In genomic region chr12:3634348-3634747, GRCh38 we compare ENCODE assay signal across 16 cellular contexts.
"Had no signal": no experiment of that assay in that cellular context is flagged by ENCODE, and none has a peak within 500 bp of the region (broad histone marks: within the 10 kb centered on the region; RNA-seq: fewer than 3 reads in every experiment).

No MANE protein-coding gene starts in this region.

- H3K4me3 Mint-ChIP-seq: dendritic cell treated with granulocyte-macrophage colony-stimulating factor and Interleukin-4, amounts not matched to agents 40 ng/mL and 50 ng/mL, for 4 days; effector memory CD8-positive, alpha-beta T cell; naive thymus-derived CD4-positive, alpha-beta T cell; stimulated activated memory B cell treated with anti-CD40 and anti-IgM and Interleukin-4, amounts not matched to agents 10 μg/mL and 1 μg/mL and 100 μg/mL, for 72 hours; stimulated activated naive CD8-positive, alpha-beta T cell treated with anti-CD3 and anti-CD28 coated beads, Interleukin-15, Interleukin-2, amounts not matched to agents 100 ng/mL and 50 ng/mL, for 24 hours had no signal

- H3K36me3 ChIP-seq: esophagus squamous epithelium, uterus had no signal

- H3K27ac Mint-ChIP-seq: dendritic cell treated with granulocyte-macrophage colony-stimulating factor and Interleukin-4, amounts not matched to agents 40 ng/mL and 50 ng/mL, for 4 days; effector memory CD8-positive, alpha-beta T cell; stimulated activated memory B cell treated with anti-CD40 and anti-IgM and Interleukin-4, amounts not matched to agents 10 μg/mL and 1 μg/mL and 100 μg/mL, for 72 hours; stimulated activated naive CD8-positive, alpha-beta T cell treated with anti-CD3 and anti-CD28 coated beads, Interleukin-15, Interleukin-2, amounts not matched to agents 100 ng/mL and 50 ng/mL, for 24 hours had no signal

- H3K27me3 ChIP-seq: esophagus squamous epithelium, hepatocyte, tibial artery, upper lobe of left lung, uterus had no signal

- H3K4me3 ChIP-seq: esophagus squamous epithelium, hepatocyte, smooth muscle cell, tibial artery, upper lobe of left lung, uterus had no signal

- DNase-seq: effector memory CD8-positive, alpha-beta T cell; esophagus squamous epithelium; foreskin fibroblast; kidney glomerular epithelial cell; naive thymus-derived CD4-positive, alpha-beta T cell; posterior cingulate gyrus; right cardiac atrium; stimulated activated CD4-positive, alpha-beta T cell treated with anti-CD3 and anti-CD28 coated beads, Interleukin-4, amount 100 ng/mL, for 24 hours; tibial artery; upper lobe of left lung; uterus had no signal

- H3K9me3 ChIP-seq: esophagus squamous epithelium, tibial artery, upper lobe of left lung, uterus had no signal

- ATAC-seq: effector memory CD8-positive, alpha-beta T cell; naive thymus-derived CD4-positive, alpha-beta T cell; right cardiac atrium; stimulated activated memory B cell treated with anti-CD40 and anti-IgM and Interleukin-4, amounts not matched to agents 10 μg/mL and 1 μg/mL and 100 μg/mL, for 72 hours had no signal

- H3K27me3 Mint-ChIP-seq: dendritic cell treated with granulocyte-macrophage colony-stimulating factor and Interleukin-4, amounts not matched to agents 40 ng/mL and 50 ng/mL, for 4 days; effector memory CD8-positive, alpha-beta T cell; naive thymus-derived CD4-positive, alpha-beta T cell; stimulated activated memory B cell treated with anti-CD40 and anti-IgM and Interleukin-4, amounts not matched to agents 10 μg/mL and 1 μg/mL and 100 μg/mL, for 72 hours; stimulated activated naive CD8-positive, alpha-beta T cell treated with anti-CD3 and anti-CD28 coated beads, Interleukin-15, Interleukin-2, amounts not matched to agents 100 ng/mL and 50 ng/mL, for 24 hours had no signal

- H3K4me1 Mint-ChIP-seq: stimulated activated memory B cell treated with anti-CD40 and anti-IgM and Interleukin-4, amounts not matched to agents 10 μg/mL and 1 μg/mL and 100 μg/mL, for 72 hours had no signal
